In genomic region chr3:128681277-128681829, GRCh38 we compare ENCODE assay signal across 1 cellular context.
TF ChIP-seq lines count a peak whose summit lies in the region.

No MANE protein-coding gene starts in this region.

TF ChIP-seq in HEK293, 187 proteins besides CTCF, POLR2A, EP300 and RAD21 (continued from another document):
- TF ChIP-seq, protein P1, sequence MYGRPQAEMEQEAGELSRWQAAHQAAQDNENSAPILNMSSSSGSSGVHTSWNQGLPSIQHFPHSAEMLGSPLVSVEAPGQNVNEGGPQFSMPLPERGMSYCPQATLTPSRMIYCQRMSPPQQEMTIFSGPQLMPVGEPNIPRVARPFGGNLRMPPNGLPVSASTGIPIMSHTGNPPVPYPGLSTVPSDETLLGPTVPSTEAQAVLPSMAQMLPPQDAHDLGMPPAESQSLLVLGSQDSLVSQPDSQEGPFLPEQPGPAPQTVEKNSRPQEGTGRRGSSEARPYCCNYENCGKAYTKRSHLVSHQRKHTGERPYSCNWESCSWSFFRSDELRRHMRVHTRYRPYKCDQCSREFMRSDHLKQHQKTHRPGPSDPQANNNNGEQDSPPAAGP (tag by site-specific recombination; IDR thresholded peaks at IDR 0.05) = no peak
- TF ChIP-seq, protein P2, sequence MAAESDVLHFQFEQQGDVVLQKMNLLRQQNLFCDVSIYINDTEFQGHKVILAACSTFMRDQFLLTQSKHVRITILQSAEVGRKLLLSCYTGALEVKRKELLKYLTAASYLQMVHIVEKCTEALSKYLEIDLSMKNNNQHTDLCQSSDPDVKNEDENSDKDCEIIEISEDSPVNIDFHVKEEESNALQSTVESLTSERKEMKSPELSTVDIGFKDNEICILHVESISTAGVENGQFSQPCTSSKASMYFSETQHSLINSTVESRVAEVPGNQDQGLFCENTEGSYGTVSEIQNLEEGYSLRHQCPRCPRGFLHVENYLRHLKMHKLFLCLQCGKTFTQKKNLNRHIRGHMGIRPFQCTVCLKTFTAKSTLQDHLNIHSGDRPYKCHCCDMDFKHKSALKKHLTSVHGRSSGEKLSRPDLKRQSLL (tag by site-specific recombination; IDR thresholded peaks at IDR 0.05) = no peak
- TF ChIP-seq KLF8 (tag by site-specific recombination; IDR thresholded peaks at IDR 0.05) = no peak
